8 cellular contexts compared by ENCODE assay signal in the genomic region with DNA sequence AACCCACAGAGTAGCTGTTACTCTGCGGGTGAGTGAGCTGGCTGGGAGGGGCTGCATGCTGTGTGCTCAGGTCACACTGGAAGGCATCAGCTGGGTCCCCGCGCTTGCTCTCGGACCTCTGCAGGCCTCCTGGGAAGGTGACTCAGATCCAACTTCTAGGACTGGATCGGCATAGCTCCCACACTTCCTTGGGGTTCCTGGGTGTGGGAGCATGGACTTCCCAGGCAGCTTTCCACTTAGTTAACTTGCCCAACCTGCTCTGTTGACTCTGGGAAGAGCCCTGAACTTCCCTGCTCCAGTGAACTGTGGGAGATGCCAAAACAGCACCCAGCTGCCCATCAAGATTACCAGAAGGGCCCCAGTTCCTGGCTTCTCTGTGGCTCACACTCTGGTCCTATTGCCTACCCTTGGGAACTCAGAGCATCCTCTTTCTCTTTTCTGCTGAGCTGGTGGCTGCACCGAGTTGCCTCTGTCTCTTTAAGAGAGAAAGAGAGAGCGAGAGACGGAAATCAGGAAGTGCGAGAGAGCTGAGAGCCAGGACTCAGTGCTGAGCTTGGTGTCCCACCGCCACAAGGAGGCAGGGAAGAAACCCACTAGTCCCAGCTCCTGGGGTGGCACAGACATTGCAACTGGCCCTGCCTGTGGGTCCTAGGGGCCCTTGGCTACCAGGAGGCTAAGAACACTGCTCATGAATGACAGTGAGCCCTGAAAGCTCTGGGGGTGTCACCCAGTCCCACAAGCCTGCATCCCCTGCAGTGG.
DNase-seq lines count a peak whose midpoint lies in the region; TF ChIP-seq lines count a peak whose summit lies in the region.

A gene (plus strand): TSS at position 544 of the 759 bp plus-strand sequence. CDS start 2,752 bp downstream, outside the sequence.

- no peaks in the 10 kb centered on the region for H3K9me3 ChIP-seq in HEK293 (ENCODE audit: control insufficient read depth, insufficient read depth, low read depth, low read length)
- no peaks in the 10 kb centered on the region for H3K9me3 ChIP-seq in effector memory CD4-positive, alpha-beta T cell (ENCODE audit: control insufficient read depth, low read length)

- peak; percentile 20 to 52 for DNase-seq in SHP77 (lab: John Stamatoyannopoulos, UW)
- no peak for DNase-seq in SHP77 treated with DMSO at 0.1 percent for 48 hours (lab: John Stamatoyannopoulos, UW)
- peak; percentile 97 for DNase-seq in MV-4-11 (lab: John Stamatoyannopoulos, UW)
- DNase-seq in activated CD4-positive, alpha-beta T cell treated with anti-CD3 and anti-CD28 coated beads for 48 hours, result peak; percentile 60
- peak in 2 of 3 donors; percentile 27 to 34 for DNase-seq in effector memory CD4-positive, alpha-beta T cell
- DNase-seq in medulla oblongata (ENCODE audit: extremely low spot score), result peak; percentile 80
- peak; percentile 59 for DNase-seq in stromal cell of bone marrow (ENCODE audit: low read depth)

- no peak; the same call in 1 of the 2 replicates for TF ChIP-seq CTCF in HEK293 (tag by site-specific recombination; IDR thresholded peaks at IDR 0.05)

- CTCF ChIA-PET in HEK293 (lab: Yijun Ruan, JAX), result interaction anchor here (0.8 to 2.2 kb wide), 6 partner anchors 8 to 378 kb away, joined by 3 to 26 read pairs (median 4); no protein-coding TSS in a partner anchor

- H3K27me3 ChIP-seq in effector memory CD4-positive, alpha-beta T cell (replicated peaks; ENCODE audit: control insufficient read depth, insufficient read depth, low read length, poor library complexity, severe bottlenecking), result no peaks in the 10 kb centered on the region

- H3K36me3 ChIP-seq in HEK293 (ENCODE audit: control insufficient read depth in 2 of 2, insufficient read depth in 1 of 2, low read length in 2 of 2), result peaks cover 0 to 6% of the 10 kb centered on the region in 2 experiments; a peak in 1 of 3 replicates
- peaks cover 16% of the 10 kb centered on the region for H3K36me3 ChIP-seq in effector memory CD4-positive, alpha-beta T cell (ENCODE audit: control insufficient read depth, insufficient read depth, low read length)

- H3K4me1 ChIP-seq in HEK293 (ENCODE audit: control insufficient read depth, insufficient read depth, low read length), result 0 out of 2 replicates have a peak, but pooled peaks cover 2% of the 10 kb centered on the region
- H3K4me1 ChIP-seq in effector memory CD4-positive, alpha-beta T cell (ENCODE audit: control insufficient read depth, insufficient read depth, low read length, poor library complexity, severe bottlenecking), result peaks cover 60% of the 10 kb centered on the region

- POLR2A ChIA-PET in HEK293 (lab: Yijun Ruan, JAX), result interaction anchor here (0.6 to 1.0 kb wide), 4 partner anchors 9 to 1381 kb away, joined by 3 to 8 read pairs (median 5); no protein-coding TSS in a partner anchor

- no peak within 1 kb of the TSS for H3K27ac ChIP-seq in HEK293 (ENCODE audit: extremely low read depth, low read depth, low read length)
- H3K27ac ChIP-seq in effector memory CD4-positive, alpha-beta T cell (ENCODE audit: insufficient read depth, low read length, poor library complexity, severe bottlenecking), result peak within 1 kb of the TSS; percentile 68

- peak within 1 kb of the TSS; percentile 56 for H3K4me3 ChIP-seq in HEK293 (ENCODE audit: low read depth, low read length)
- peak within 1 kb of the TSS; percentile 96 for H3K4me3 ChIP-seq in effector memory CD4-positive, alpha-beta T cell (ENCODE audit: insufficient read depth, low read depth, low read length, poor library complexity, severe bottlenecking)

TF ChIP-seq in HEK293, 187 proteins besides CTCF, POLR2A, EP300 and RAD21 (continues in another document):
- TF ChIP-seq MZF1 (tag by site-specific recombination; IDR thresholded peaks at IDR 0.05; ENCODE audit: borderline replicate concordance) (no peak), HOXC10 (CRISPR knock-in tag; IDR thresholded peaks at IDR 0.05) (no peak), ZNF473 (tag by site-specific recombination; IDR thresholded peaks at IDR 0.05) (no peak), ZBTB17 (tag by site-specific recombination; IDR thresholded peaks at IDR 0.05) (peak; percentile 81), GLI2 (tag by site-specific recombination; IDR thresholded peaks at IDR 0.05; ENCODE audit: borderline replicate concordance, low read depth) (no peak), ZNF335 (tag by site-specific recombination; conservative IDR thresholded peaks at IDR 0.05) (peak; percentile 72), ZNF266 (tag by site-specific recombination; IDR thresholded peaks at IDR 0.05; ENCODE audit: low read depth) (no peak), ZNF654 (tag by site-specific recombination; IDR thresholded peaks at IDR 0.05; ENCODE audit: low read depth) (no peak), ZIC2 (tag by site-specific recombination; IDR thresholded peaks at IDR 0.05) (peak; percentile 58), EGR2 (tag by site-specific recombination; IDR thresholded peaks at IDR 0.05; ENCODE audit: low read depth) (no peak), ZNF133 (tag by site-specific recombination; IDR thresholded peaks at IDR 0.05) (no peak), ZSCAN30 (tag by site-specific recombination; IDR thresholded peaks at IDR 0.05) (no peak), ZNF76 (tag by site-specific recombination; IDR thresholded peaks at IDR 0.05; ENCODE audit: borderline replicate concordance, low read depth) (peak; percentile 80; the same call in 1 of the 2 replicates), ZNF560 (tag by site-specific recombination; IDR thresholded peaks at IDR 0.05; ENCODE audit: borderline replicate concordance) (no peak), FEZF1 (tag by site-specific recombination; IDR thresholded peaks at IDR 0.05) (no peak), ZNF623 (tag by site-specific recombination; IDR thresholded peaks at IDR 0.05) (no peak), SCRT1 (tag by site-specific recombination; IDR thresholded peaks at IDR 0.05; ENCODE audit: borderline replicate concordance) (no peak), ZNF561 (tag by site-specific recombination; IDR thresholded peaks at IDR 0.05; ENCODE audit: borderline replicate concordance) (0 out of 2 replicates have a peak, but pooled peaks have one; percentile 23)
- TF ChIP-seq, protein P1, sequence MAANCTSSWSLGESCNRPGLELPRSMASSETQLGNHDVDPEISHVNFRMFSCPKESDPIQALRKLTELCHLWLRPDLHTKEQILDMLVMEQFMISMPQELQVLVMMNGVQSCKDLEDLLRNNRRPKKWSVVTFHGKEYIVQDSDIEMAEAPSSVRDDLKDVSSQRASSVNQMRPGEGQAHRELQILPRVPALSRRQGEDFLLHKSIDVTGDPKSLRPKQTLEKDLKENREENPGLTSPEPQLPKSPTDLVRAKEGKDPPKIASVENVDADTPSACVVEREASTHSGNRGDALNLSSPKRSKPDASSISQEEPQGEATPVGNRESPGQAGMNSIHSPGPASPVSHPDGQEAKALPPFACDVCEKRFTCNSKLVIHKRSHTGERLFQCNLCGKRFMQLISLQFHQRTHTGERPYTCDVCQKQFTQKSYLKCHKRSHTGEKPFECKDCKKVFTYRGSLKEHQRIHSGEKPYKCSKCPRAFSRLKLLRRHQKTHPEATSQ (tag by site-specific recombination; IDR thresholded peaks at IDR 0.05), result no peak
- TF ChIP-seq, protein P2, sequence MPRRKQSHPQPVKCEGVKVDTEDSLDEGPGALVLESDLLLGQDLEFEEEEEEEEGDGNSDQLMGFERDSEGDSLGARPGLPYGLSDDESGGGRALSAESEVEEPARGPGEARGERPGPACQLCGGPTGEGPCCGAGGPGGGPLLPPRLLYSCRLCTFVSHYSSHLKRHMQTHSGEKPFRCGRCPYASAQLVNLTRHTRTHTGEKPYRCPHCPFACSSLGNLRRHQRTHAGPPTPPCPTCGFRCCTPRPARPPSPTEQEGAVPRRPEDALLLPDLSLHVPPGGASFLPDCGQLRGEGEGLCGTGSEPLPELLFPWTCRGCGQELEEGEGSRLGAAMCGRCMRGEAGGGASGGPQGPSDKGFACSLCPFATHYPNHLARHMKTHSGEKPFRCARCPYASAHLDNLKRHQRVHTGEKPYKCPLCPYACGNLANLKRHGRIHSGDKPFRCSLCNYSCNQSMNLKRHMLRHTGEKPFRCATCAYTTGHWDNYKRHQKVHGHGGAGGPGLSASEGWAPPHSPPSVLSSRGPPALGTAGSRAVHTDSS (tag by site-specific recombination; IDR thresholded peaks at IDR 0.05), result no peak
- TF ChIP-seq, protein P3, sequence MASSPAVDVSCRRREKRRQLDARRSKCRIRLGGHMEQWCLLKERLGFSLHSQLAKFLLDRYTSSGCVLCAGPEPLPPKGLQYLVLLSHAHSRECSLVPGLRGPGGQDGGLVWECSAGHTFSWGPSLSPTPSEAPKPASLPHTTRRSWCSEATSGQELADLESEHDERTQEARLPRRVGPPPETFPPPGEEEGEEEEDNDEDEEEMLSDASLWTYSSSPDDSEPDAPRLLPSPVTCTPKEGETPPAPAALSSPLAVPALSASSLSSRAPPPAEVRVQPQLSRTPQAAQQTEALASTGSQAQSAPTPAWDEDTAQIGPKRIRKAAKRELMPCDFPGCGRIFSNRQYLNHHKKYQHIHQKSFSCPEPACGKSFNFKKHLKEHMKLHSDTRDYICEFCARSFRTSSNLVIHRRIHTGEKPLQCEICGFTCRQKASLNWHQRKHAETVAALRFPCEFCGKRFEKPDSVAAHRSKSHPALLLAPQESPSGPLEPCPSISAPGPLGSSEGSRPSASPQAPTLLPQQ (tag by site-specific recombination; IDR thresholded peaks at IDR 0.05), result no peak
- TF ChIP-seq, protein P4, sequence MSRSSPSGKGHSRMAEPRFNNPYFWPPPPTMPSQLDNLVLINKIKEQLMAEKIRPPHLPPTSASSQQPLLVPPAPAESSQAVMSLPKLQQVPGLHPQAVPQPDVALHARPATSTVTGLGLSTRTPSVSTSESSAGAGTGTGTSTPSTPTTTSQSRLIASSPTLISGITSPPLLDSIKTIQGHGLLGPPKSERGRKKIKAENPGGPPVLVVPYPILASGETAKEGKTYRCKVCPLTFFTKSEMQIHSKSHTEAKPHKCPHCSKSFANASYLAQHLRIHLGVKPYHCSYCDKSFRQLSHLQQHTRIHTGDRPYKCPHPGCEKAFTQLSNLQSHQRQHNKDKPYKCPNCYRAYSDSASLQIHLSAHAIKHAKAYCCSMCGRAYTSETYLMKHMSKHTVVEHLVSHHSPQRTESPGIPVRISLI (tag by site-specific recombination; IDR thresholded peaks at IDR 0.05), result no peak
